In genomic region chr12:52355181-52355580, GRCh38 we compare ENCODE assay signal across 29 cellular contexts. TPM values are rescaled to one million over a fixed set of nuclear protein-coding genes. Genes with fewer than 3 reads are reported as not detected.
A peak's percentile ranks its signal among the peaks of the same experiment; 100 is the strongest.
DNase-seq lines count a peak whose midpoint lies in the region; FAIRE-seq and TF ChIP-seq lines count a peak whose summit lies in the region.
"Had no signal": no experiment of that assay in that cellular context is flagged by ENCODE, and none has a peak within 500 bp of the region (broad histone marks: within the 10 kb centered on the region; RNA-seq: fewer than 3 reads in every experiment).

No MANE protein-coding gene starts in this region.

- no peak overlapping the region for H3K14ac ChIP-seq in trophoblast cell (ENCODE audit: low read length)

- no peak overlapping the region for H4K12ac ChIP-seq in trophoblast cell (ENCODE audit: low read depth, low read length)

- TF ChIP-seq CTCF in AG10803 (conservative IDR thresholded peaks at IDR 0.05; ENCODE audit: low read length) (no peak), MM.1S (IDR thresholded peaks at IDR 0.05; ENCODE audit: low read length) (no peak)

- H3K4me2 ChIP-seq in trophoblast cell (ENCODE audit: low read length): no peak overlapping the region
- H3K4me2 ChIP-seq in MM.1S (ENCODE audit: low read depth, low read length): no peak overlapping the region
- H3K4me2 ChIP-seq: PC-9 had no signal

- H3K36me3 ChIP-seq in trophoblast cell (ENCODE audit: control insufficient read depth in 1 of 2, insufficient read depth in 2 of 2, low read length in 2 of 2) (no peaks in the 10 kb centered on the region), MM.1S (replicated peaks; ENCODE audit: insufficient read depth, low read length) (no peaks in the 10 kb centered on the region), small intestine (ENCODE audit: control insufficient read depth in 2 of 2, insufficient read depth in 2 of 2, low read length in 2 of 2) (no peaks in the 10 kb centered on the region)
- H3K36me3 ChIP-seq: BE2C had no signal

- H3K4me3 ChIP-seq in AG10803 (ENCODE audit: low read length): no peak overlapping the region
- H3K4me3 ChIP-seq in trophoblast cell (ENCODE audit: low read depth, low read length): no peak overlapping the region
- H3K4me3 ChIP-seq in MM.1S (ENCODE audit: low read length): no peak overlapping the region
- H3K4me3 ChIP-seq in small intestine (ENCODE audit: low read depth in 1 of 2, low read length in 2 of 2): no peak overlapping the region
- H3K4me3 ChIP-seq: GM12878, PC-9 had no signal

- no peaks in the 10 kb centered on the region for H3K79me2 ChIP-seq in trophoblast cell (ENCODE audit: control insufficient read depth, insufficient read depth, low read length, poor library complexity)
- H3K79me2 ChIP-seq in MM.1S (ENCODE audit: low read length): no peaks in the 10 kb centered on the region

- no peak overlapping the region for H3K9ac ChIP-seq in trophoblast cell (ENCODE audit: low read length)
- H3K9ac ChIP-seq in MM.1S (ENCODE audit: low read length): no peak overlapping the region

- no peak overlapping the region for H3K4ac ChIP-seq in trophoblast cell (ENCODE audit: low read depth, low read length)

- DNase-seq in AG10803 (ENCODE audit: low read depth): peak; percentile 16
- peak; percentile 84 for DNase-seq in EH (ENCODE audit: low read depth)
- peak; percentile 26 for DNase-seq in RPMI7951 (ENCODE audit: low read depth)
- DNase-seq in trophoblast cell: peak; percentile 61 to 85
- no peak for DNase-seq in MM.1S
- DNase-seq in small intestine: no peak
- DNase-seq in GDM1 (lab: John Stamatoyannopoulos, UW): no peak
- DNase-seq: BE2C, Calu3, DND-41, HCEC 1CT, IMR-90, KG1, NCI-H1048, NCI-H1417 treated with DMSO at 0.1 percent for 48 hours, NCI-H1694 treated with DMSO at 0.1 percent for 48 hours, NCI-H2081 treated with DMSO at 0.1 percent for 48 hours, NCI-H446, NCI-H524 treated with DMSO at 0.1 percent for 48 hours, NCI-H774, PC-9, SHP77 had no signal

- H3K79me1 ChIP-seq in trophoblast cell (ENCODE audit: low read length): no peaks in the 10 kb centered on the region

- no peak overlapping the region for H3K23ac ChIP-seq in trophoblast cell (ENCODE audit: low read length)

- H2AFZ ChIP-seq in trophoblast cell (ENCODE audit: insufficient read depth, low read length, poor library complexity) (no peak overlapping the region), MM.1S (ENCODE audit: low read length) (no peak overlapping the region)
- H2AFZ ChIP-seq: PC-9 had no signal

- no peaks in the 10 kb centered on the region for H4K20me1 ChIP-seq in MM.1S (ENCODE audit: insufficient read depth, low read length)

- FAIRE-seq in small intestine (lab: Jason Lieb, UNC): no peak
- FAIRE-seq: G401.6, GM12878, H1 had no signal

- no peak overlapping the region for H4K8ac ChIP-seq in trophoblast cell (ENCODE audit: low read depth, low read length)

- no peak overlapping the region for H2BK120ac ChIP-seq in trophoblast cell (ENCODE audit: insufficient read depth, low read length, poor library complexity)

- H2BK5ac ChIP-seq in trophoblast cell (ENCODE audit: low read depth, low read length, poor library complexity): no peak overlapping the region

- no peak overlapping the region for H4K91ac ChIP-seq in trophoblast cell (ENCODE audit: low read depth, low read length)

- H3K27ac ChIP-seq in trophoblast cell (ENCODE audit: low read depth, low read length): no peak overlapping the region
- H3K27ac ChIP-seq in MM.1S (ENCODE audit: low read length): no peak overlapping the region
- H3K27ac ChIP-seq in small intestine (ENCODE audit: low read depth in 1 of 2, low read length in 1 of 2): no peak overlapping the region
- H3K27ac ChIP-seq: PC-9, RWPE1 had no signal

- H3K9me3 ChIP-seq in trophoblast cell (ENCODE audit: insufficient read depth, low read depth, low read length) (peaks cover 2% of the 10 kb centered on the region), MM.1S (replicated peaks; ENCODE audit: insufficient read depth, low read length) (no peaks in the 10 kb centered on the region), small intestine (ENCODE audit: control insufficient read depth, low read depth) (no peaks in the 10 kb centered on the region)
- H3K9me3 ChIP-seq: BE2C had no signal

- WGBS in trophoblast cell (ENCODE audit: extremely low coverage, insufficient coverage, insufficient read length): no CpG with 5 or more reads among the region's 8 CpGs
- WGBS in small intestine, 3 donors: 78 to 91% (median 86%) methylated on average over 8 of the region's 8 CpGs

- H3K18ac ChIP-seq in trophoblast cell (ENCODE audit: low read length): no peak overlapping the region

- no peaks in the 10 kb centered on the region for H3K4me1 ChIP-seq in trophoblast cell (ENCODE audit: control insufficient read depth in 1 of 2, insufficient read depth in 2 of 2, low read length in 2 of 2)
- H3K4me1 ChIP-seq in MM.1S (ENCODE audit: low read length): peaks cover 6% of the 10 kb centered on the region; the same call in 1 of the 2 replicates
- no peaks in the 10 kb centered on the region for H3K4me1 ChIP-seq in small intestine (ENCODE audit: control insufficient read depth in 2 of 2, insufficient read depth in 1 of 2, low read depth in 1 of 2, low read length in 1 of 2)

- H2AK5ac ChIP-seq in trophoblast cell (ENCODE audit: low read length): no peak overlapping the region

- H3K9me2 ChIP-seq in MM.1S (replicated peaks; ENCODE audit: insufficient read depth, low read length): no peaks in the 10 kb centered on the region

- H3F3A ChIP-seq in MM.1S (ENCODE audit: insufficient read depth, low read length): no peaks in the 10 kb centered on the region

- no peaks in the 10 kb centered on the region for H3K27me3 ChIP-seq in trophoblast cell (ENCODE audit: insufficient read depth, low read length)
- H3K27me3 ChIP-seq in MM.1S (replicated peaks; ENCODE audit: insufficient read depth, low read length): peaks cover 86% of the 10 kb centered on the region
- peaks cover 0 to 5% of the 10 kb centered on the region in 2 donors for H3K27me3 ChIP-seq in small intestine (ENCODE audit: control insufficient read depth in 2 of 2, insufficient read depth in 2 of 2, low read length in 2 of 2)

- H2BK12ac ChIP-seq in trophoblast cell (ENCODE audit: low read length): no peak overlapping the region

RNA-seq across cellular contexts. Expression of gene KRT85, which starts 12.1 kb away (rescaled TPM):
- total RNA-seq in RPMI7951 (2014; rRNA removed; shearing (Covaris generic)): not detected in 2 replicates
- not detected in 2 replicates for polyA plus RNA-seq in trophoblast cell (2013)
- polyA plus RNA-seq in small intestine: not detected
- total RNA-seq: A673, Calu3, H1, IMR-90, PC-9, SK-MEL-5, T-cell had no signal
- polyA plus RNA-seq: H1, IMR-90 had no signal

RNA-seq across cellular contexts. Expression of gene KRT84, which starts 30.3 kb away (rescaled TPM):
- total RNA-seq in RPMI7951 (2014; rRNA removed; shearing (Covaris generic)): not detected in 2 replicates
- not detected in 2 replicates for polyA plus RNA-seq in trophoblast cell (2013)
- polyA plus RNA-seq in small intestine: not detected
- total RNA-seq: A673, Calu3, GM12878, H1, IMR-90, PC-9, SK-MEL-5, T-cell had no signal
- polyA plus RNA-seq: GM12878, H1, IMR-90 had no signal

RNA-seq across cellular contexts. Expression of gene KRT83, which starts 34.0 kb away (rescaled TPM):
- not detected in 2 replicates for total RNA-seq in RPMI7951 (2014; rRNA removed; shearing (Covaris generic))
- polyA plus RNA-seq in trophoblast cell (2013): not detected in 2 replicates
- not detected for polyA plus RNA-seq in small intestine
- total RNA-seq: A673, Calu3, GM12878, H1, IMR-90, PC-9, SK-MEL-5, T-cell had no signal
- polyA plus RNA-seq: GM12878, H1, IMR-90 had no signal

RNA-seq across cellular contexts. Expression of gene KRT82, which starts 51.0 kb away (rescaled TPM):
- total RNA-seq in RPMI7951 (2014; rRNA removed; shearing (Covaris generic)): not detected in 2 replicates
- polyA plus RNA-seq in trophoblast cell (2013): 0.01 TPM in 2 replicates
- not detected for polyA plus RNA-seq in small intestine
- total RNA-seq: A673, Calu3, GM12878, H1, IMR-90, PC-9, SK-MEL-5, T-cell had no signal
- polyA plus RNA-seq: GM12878, H1, IMR-90 had no signal

Comparison
In these comparisons a context has a peak if more than half of its experiments do, and no peak if none do; other contexts are left out.
1. DNase-seq: peak in AG10803 (single experiment), EH (single experiment), RPMI7951 (single experiment) and trophoblast cell (2 of 2); none in MM.1S (single experiment), small intestine (single experiment) and GDM1 (single experiment).